Comparison of ENCODE assay signal across 22 cellular contexts in genomic region chr4:18180122-18180521, GRCh38.
A peak's percentile ranks its signal among the peaks of the same experiment; 100 is the strongest.
DNase-seq lines count a peak whose midpoint lies in the region; ATAC-seq, FAIRE-seq and TF ChIP-seq lines count a peak whose summit lies in the region.
"Had no signal": no experiment of that assay in that cellular context is flagged by ENCODE, and none has a peak within 500 bp of the region (broad histone marks: within the 10 kb centered on the region; RNA-seq: fewer than 3 reads in every experiment).

No MANE protein-coding gene starts in this region.

- H2AFZ ChIP-seq in GM23338 = 0 out of 2 replicates have a peak overlapping the region, but pooled peaks have one; percentile 30

- no peaks in the 10 kb centered on the region for H3K27me3 Mint-ChIP-seq in GM23338 (ENCODE audit: insufficient read depth, low read depth, poor library complexity)

- peaks cover 2% of the 10 kb centered on the region; the same call in 1 of the 3 replicates for H3K9me3 Mint-ChIP-seq in GM23338

- no peak overlapping the region for H3K4me3 Mint-ChIP-seq in GM23338
- H3K4me3 Mint-ChIP-seq: CD14-positive monocyte; CD4-positive, alpha-beta memory T cell; CD8-positive, alpha-beta memory T cell had no signal

- peak; percentile 6 for FAIRE-seq in D721Med (lab: Jason Lieb, UNC)
- FAIRE-seq in GM19239 (lab: Jason Lieb, UNC) = no peak
- FAIRE-seq: A549, G401.6, GM12891 had no signal

- no peaks in the 10 kb centered on the region for H3K4me1 Mint-ChIP-seq in GM23338
- H3K4me1 Mint-ChIP-seq: CD14-positive monocyte; CD4-positive, alpha-beta memory T cell; CD4-positive, CD25-positive, alpha-beta regulatory T cell; CD8-positive, alpha-beta memory T cell had no signal

- no peaks in the 10 kb centered on the region for H4K20me1 ChIP-seq in GM23338 (replicated peaks; ENCODE audit: insufficient read depth)
- H4K20me1 ChIP-seq: BLaER1 had no signal

- H3K4me3 ChIP-seq in GM23338 = no peak overlapping the region
- H3K4me3 ChIP-seq: A549, BLaER1 had no signal

- DNase-seq in D721Med (ENCODE audit: insufficient read length, low spot score) (no peak), GM23338 (ENCODE audit: low spot score) (no peak), RKO (ENCODE audit: low spot score) (peak; percentile 2), islet precursor cell (peak; percentile 53), cardiac septum (ENCODE audit: low spot score) (no peak), GM19239 (ENCODE audit: insufficient read length, low spot score) (no peak), midbrain (lab: John Stamatoyannopoulos, UW) (no peak)
- DNase-seq: BE2C; C1 segment of cervical spinal cord; CD4-positive, alpha-beta memory T cell; CD4-positive, CD25-positive, alpha-beta regulatory T cell; CD8-positive, alpha-beta memory T cell; COR-L47; DMS79 treated with DMSO at 0.1 percent for 48 hours; GF-D8 had no signal

- no peaks in the 10 kb centered on the region for H3K9me2 ChIP-seq in GM23338 (ENCODE audit: insufficient read depth)

- H3K79me2 ChIP-seq in GM23338 (replicated peaks; ENCODE audit: insufficient read depth) = no peaks in the 10 kb centered on the region

- intact Hi-C loops in cardiac septum (cut with DNase I) = no loop called here

- no peaks in the 10 kb centered on the region for H3K4me1 ChIP-seq in GM23338 (ENCODE audit: insufficient read depth)
- H3K4me1 ChIP-seq: A549, BE2C, BLaER1 had no signal

- H3K27ac ChIP-seq in GM23338 (ENCODE audit: low read depth) = no peak overlapping the region
- H3K27ac ChIP-seq: 22Rv1, A549, BLaER1 had no signal

- TF ChIP-seq CTCF in D721Med (IDR thresholded peaks at IDR 0.05; ENCODE audit: insufficient read depth, missing control alignments) (no peak), GM23338 (conservative IDR thresholded peaks at IDR 0.05; ENCODE audit: low read depth in 2 of 2) (no peak)

- no peak overlapping the region for H3K4me2 ChIP-seq in GM23338
- H3K4me2 ChIP-seq: A549, BLaER1 had no signal

- no peaks in the 10 kb centered on the region for H3K27me3 ChIP-seq in GM23338 (ENCODE audit: insufficient read depth)
- H3K27me3 ChIP-seq: BLaER1 had no signal

- H3K36me3 ChIP-seq in GM23338 (ENCODE audit: insufficient read depth) = no peaks in the 10 kb centered on the region
- H3K36me3 ChIP-seq: BE2C, BLaER1 had no signal

- no peaks in the 10 kb centered on the region for H3K36me3 Mint-ChIP-seq in GM23338 (ENCODE audit: low read depth)
- H3K36me3 Mint-ChIP-seq: CD14-positive monocyte; CD4-positive, alpha-beta memory T cell; CD4-positive, CD25-positive, alpha-beta regulatory T cell; CD8-positive, alpha-beta memory T cell had no signal

- H3F3A ChIP-seq in GM23338 (replicated peaks; ENCODE audit: low read depth) = no peaks in the 10 kb centered on the region

- ATAC-seq in GM23338 (no peak), GM18519 (IDR thresholded peaks at IDR 0.05; ENCODE audit: low FRiP score, unreplicated experiment) (no peak)
- ATAC-seq: A549 had no signal

- no peak overlapping the region for H3K27ac Mint-ChIP-seq in GM23338
- H3K27ac Mint-ChIP-seq: CD14-positive monocyte; CD4-positive, alpha-beta memory T cell; CD4-positive, CD25-positive, alpha-beta regulatory T cell; CD8-positive, alpha-beta memory T cell had no signal

TF ChIP-seq in GM23338, 12 proteins besides CTCF, POLR2A, EP300 and RAD21 (continues in another document):
- TF ChIP-seq EZH2 (IDR thresholded peaks at IDR 0.05; ENCODE audit: low read depth, unreplicated experiment) (no peak), ZNF462 (CRISPR knock-in tag; IDR thresholded peaks at IDR 0.05) (no peak), ETS1 (IDR thresholded peaks at IDR 0.05) (no peak), NANOG (IDR thresholded peaks at IDR 0.05; ENCODE audit: borderline replicate concordance) (no peak), ZNF331 (CRISPR knock-in tag; IDR thresholded peaks at IDR 0.05; ENCODE audit: low read depth) (no peak), POLR2AphosphoS5 (IDR thresholded peaks at IDR 0.05; ENCODE audit: low read depth) (no peak)

Comparison
In these comparisons a context has a peak if more than half of its experiments do, and no peak if none do; other contexts are left out.
1. DNase-seq: peak in RKO (single experiment) and islet precursor cell (single experiment); none in D721Med (single experiment), GM23338 (single experiment), cardiac septum (single experiment), GM19239 (single experiment) and midbrain (single experiment).